Comparison of ENCODE assay signal across 8 cellular contexts in genomic region chr9:134443169-134444039, GRCh38.
DNase-seq lines count a peak whose midpoint lies in the region; ATAC-seq, FAIRE-seq and TF ChIP-seq lines count a peak whose summit lies in the region.

No MANE protein-coding gene starts in this region.

- H3K27me3 Mint-ChIP-seq in activated naive CD8-positive, alpha-beta T cell treated with anti-CD3 and anti-CD28 coated beads, Interleukin-2, amount 10 ng/mL, durations not matched to agents 7 days and 5 days, result peaks cover 11% of the 10 kb centered on the region

- peaks cover 7% of the 10 kb centered on the region for H3K4me1 ChIP-seq in prostate gland (replicated peaks)

- peak; percentile 100 for ATAC-seq in activated naive CD8-positive, alpha-beta T cell treated with anti-CD3 and anti-CD28 coated beads, Interleukin-2, amount 10 ng/mL, durations not matched to agents 7 days and 5 days (ENCODE audit: low read depth)
- ATAC-seq in Right ventricle myocardium superior (ENCODE audit: poor library complexity), result peak; percentile 87

- DNase-seq in DMS79 (lab: John Stamatoyannopoulos, UW), result peak; percentile 70
- peak; percentile 100 for DNase-seq in H54 (ENCODE audit: insufficient read length, low spot score)
- DNase-seq in NCI-H1092 (lab: John Stamatoyannopoulos, UW), result peak; percentile 77
- DNase-seq in SW480 (ENCODE audit: low spot score), result peak; percentile 94
- DNase-seq in activated naive CD8-positive, alpha-beta T cell treated with anti-CD3 and anti-CD28 coated beads, Interleukin-2, amount 10 ng/mL, durations not matched to agents 7 days and 5 days, result peak; percentile 87
- peak; percentile 92 for DNase-seq in Right ventricle myocardium superior
- DNase-seq in prostate gland (ENCODE audit: low spot score), result peak; percentile 90
- DNase-seq in ureter (ENCODE audit: low spot score), result peak; percentile 94

- no peaks in the 10 kb centered on the region for H3K27me3 ChIP-seq in prostate gland (replicated peaks; ENCODE audit: insufficient read depth)

- no peaks in the 10 kb centered on the region for H3K36me3 ChIP-seq in prostate gland

- no peak for TF ChIP-seq POLR2A in H54 (IDR thresholded peaks at IDR 0.05; ENCODE audit: low read depth, low read length)
- TF ChIP-seq POLR2A in prostate gland (IDR thresholded peaks at IDR 0.05), result no peak

- no peak overlapping the region for H3K4me3 ChIP-seq in prostate gland

- peaks cover 2% of the 10 kb centered on the region for H3K9me3 Mint-ChIP-seq in activated naive CD8-positive, alpha-beta T cell treated with anti-CD3 and anti-CD28 coated beads, Interleukin-2, amount 10 ng/mL, durations not matched to agents 7 days and 5 days

- H3K4me1 Mint-ChIP-seq in activated naive CD8-positive, alpha-beta T cell treated with anti-CD3 and anti-CD28 coated beads, Interleukin-2, amount 10 ng/mL, durations not matched to agents 7 days and 5 days, result peaks cover 11% of the 10 kb centered on the region

- H3K27ac ChIP-seq in prostate gland, result no peak overlapping the region

- peak overlapping the region; percentile 32 for H3K4me3 Mint-ChIP-seq in activated naive CD8-positive, alpha-beta T cell treated with anti-CD3 and anti-CD28 coated beads, Interleukin-2, amount 10 ng/mL, durations not matched to agents 7 days and 5 days

- no peak overlapping the region for H3K27ac Mint-ChIP-seq in activated naive CD8-positive, alpha-beta T cell treated with anti-CD3 and anti-CD28 coated beads, Interleukin-2, amount 10 ng/mL, durations not matched to agents 7 days and 5 days

- intact Hi-C loops in Right ventricle myocardium superior (cut with DNase I), result loop anchor here (2.0 kb wide), 1 partner anchor 273 kb away; no protein-coding TSS in a partner anchor
- intact Hi-C loops in prostate gland (cut with DNase I), result loop anchor here (1.0 kb wide), 1 partner anchor 272 kb away; no protein-coding TSS in a partner anchor

- no peaks in the 10 kb centered on the region for H3K9me3 ChIP-seq in prostate gland

- peak; percentile 92 to 100 (median 98) for TF ChIP-seq CTCF in prostate gland (IDR thresholded peaks at IDR 0.05)

- POLR2A ChIA-PET in activated naive CD8-positive, alpha-beta T cell treated with anti-CD3 and anti-CD28 coated beads, Interleukin-2, amount 10 ng/mL, durations not matched to agents 7 days and 5 days (lab: Charles Lee), result interaction anchor here (0.6 to 1.1 kb wide), 4 partner anchors 99 to 279 kb away, joined by 3 read pairs; partner anchors contain the start of gene RNU6ATAC

- no peaks in the 10 kb centered on the region for H3K36me3 Mint-ChIP-seq in activated naive CD8-positive, alpha-beta T cell treated with anti-CD3 and anti-CD28 coated beads, Interleukin-2, amount 10 ng/mL, durations not matched to agents 7 days and 5 days

- WGBS in prostate gland, result 9% methylated on average over 27 of the region's 27 CpGs

- FAIRE-seq in H54 (lab: Jason Lieb, UNC), result peak; percentile 85
